Comparison of ENCODE assay signal across 21 cellular contexts in genomic region chr2:79131687-79132086, GRCh38. TPM values are rescaled to one million over a fixed set of nuclear protein-coding genes. Genes with fewer than 3 reads are reported as not detected.
A peak's percentile ranks its signal among the peaks of the same experiment; 100 is the strongest.
DNase-seq lines count a peak whose midpoint lies in the region; TF ChIP-seq lines count a peak whose summit lies in the region.
"Had no signal": no experiment of that assay in that cellular context is flagged by ENCODE, and none has a peak within 500 bp of the region (broad histone marks: within the 10 kb centered on the region; RNA-seq: fewer than 3 reads in every experiment).

No MANE protein-coding gene starts in this region.

- TF ChIP-seq CTCF in VCaP (conservative IDR thresholded peaks at IDR 0.05) (peak; percentile 59), parathyroid adenoma (IDR thresholded peaks at IDR 0.05) (peak; percentile 31)

- H3K4me1 ChIP-seq in Karpas-422 (ENCODE audit: low read length) = no peaks in the 10 kb centered on the region
- H3K4me1 ChIP-seq in parathyroid adenoma = peaks cover 8% of the 10 kb centered on the region

- H3K9me3 ChIP-seq in Karpas-422 (ENCODE audit: low read length) (no peaks in the 10 kb centered on the region), parathyroid adenoma (ENCODE audit: control insufficient read depth, low read length) (no peaks in the 10 kb centered on the region)
- H3K9me3 ChIP-seq: BLaER1 had no signal

- H3K4me2 ChIP-seq in Karpas-422 (ENCODE audit: low read depth, low read length, poor library complexity, severe bottlenecking) (no peak overlapping the region), parathyroid adenoma (ENCODE audit: low read length) (no peak overlapping the region)
- H3K4me2 ChIP-seq: BLaER1 had no signal

- H3K9ac ChIP-seq in Karpas-422 (ENCODE audit: low read length) (no peak overlapping the region), parathyroid adenoma (no peak overlapping the region)
- H3K9ac ChIP-seq: BLaER1 had no signal

- H3K36me3 ChIP-seq in Karpas-422 (ENCODE audit: insufficient read depth, low read length) = no peaks in the 10 kb centered on the region
- H3K36me3 ChIP-seq in parathyroid adenoma (ENCODE audit: control insufficient read depth, insufficient read depth, low read length) = no peaks in the 10 kb centered on the region
- H3K36me3 ChIP-seq: BLaER1 had no signal

- no peaks in the 10 kb centered on the region for H4K20me1 ChIP-seq in Karpas-422 (ENCODE audit: insufficient read depth, low read depth, low read length)
- H4K20me1 ChIP-seq: BLaER1 had no signal

- H3K9me2 ChIP-seq in Karpas-422 (replicated peaks; ENCODE audit: insufficient read depth, low read length) = no peaks in the 10 kb centered on the region

- H3K27ac ChIP-seq in Karpas-422 (ENCODE audit: low read length) (no peak overlapping the region), VCaP (no peak overlapping the region), parathyroid adenoma (no peak overlapping the region)
- H3K27ac ChIP-seq: BLaER1 had no signal

- H3K4me3 ChIP-seq in Karpas-422 (ENCODE audit: low read length) = no peak overlapping the region
- no peak overlapping the region for H3K4me3 ChIP-seq in parathyroid adenoma (ENCODE audit: low read depth, low read length)
- H3K4me3 ChIP-seq: BLaER1 had no signal

- H3K79me2 ChIP-seq in Karpas-422 (ENCODE audit: low read length) (no peaks in the 10 kb centered on the region), parathyroid adenoma (no peaks in the 10 kb centered on the region)

- H2AFZ ChIP-seq in Karpas-422 (ENCODE audit: low read length) (no peak overlapping the region), parathyroid adenoma (peak overlapping the region; percentile 38)

- DNase-seq in DMS53 (lab: John Stamatoyannopoulos, UW) = peak; percentile 9
- no peak for DNase-seq in DMS53 treated with DMSO at 0.1 percent for 48 hours (lab: John Stamatoyannopoulos, UW; ENCODE audit: unreplicated experiment)
- DNase-seq in Karpas-422 = peak; percentile 51
- no peak for DNase-seq in cerebellum (ENCODE audit: low spot score)
- no peak for DNase-seq in activated T-cell treated with anti-CD3 and anti-CD28 coated beads, Interleukin-2, amount 50 U/mL, for 48 hours
- DNase-seq in GM03348 (ENCODE audit: low spot score) = no peak
- DNase-seq: 8988T; CD8-positive, alpha-beta T cell; DMS79 treated with DMSO at 0.1 percent for 48 hours; H7; HFFc6; KG1; NCI-H1417; NCI-H187; NCI-H345; RPMI8226; SHP77 treated with DMSO at 0.1 percent for 48 hours had no signal

- H3K27me3 ChIP-seq in Karpas-422 (ENCODE audit: low read length) = peaks cover 3% of the 10 kb centered on the region; the same call in 1 of the 2 replicates
- no peaks in the 10 kb centered on the region for H3K27me3 ChIP-seq in parathyroid adenoma (ENCODE audit: control insufficient read depth, insufficient read depth, low read length)
- H3K27me3 ChIP-seq: BLaER1 had no signal

RNA-seq across cellular contexts. Expression of gene REG1A, which starts 11.4 kb away (rescaled TPM):
- not detected in 2 replicates for total RNA-seq in Karpas-422 (2014; rRNA removed; shearing (Covaris generic); ENCODE audit: low replicate concordance)
- 0.54 TPM for total RNA-seq in cerebellum
- total RNA-seq: CD8-positive, alpha-beta T cell; HFFc6; M059J had no signal

RNA-seq across cellular contexts. Expression of gene REG3A, which starts 27.9 kb away (rescaled TPM):
- not detected in 2 replicates for total RNA-seq in Karpas-422 (2014; rRNA removed; shearing (Covaris generic); ENCODE audit: low replicate concordance)
- total RNA-seq in cerebellum = 0.45 TPM
- total RNA-seq: CD8-positive, alpha-beta T cell; H7; HFFc6; M059J had no signal

RNA-seq across cellular contexts. Expression of gene REG1B, which starts 43.9 kb away (rescaled TPM):
- not detected in 2 replicates for total RNA-seq in Karpas-422 (2014; rRNA removed; shearing (Covaris generic); ENCODE audit: low replicate concordance)
- not detected for total RNA-seq in cerebellum
- total RNA-seq: CD8-positive, alpha-beta T cell; H7; HFFc6; M059J had no signal

Comparison
In these comparisons a context has a peak if more than half of its experiments do, and no peak if none do; other contexts are left out.
1. DNase-seq: peak in DMS53 (single experiment) and Karpas-422 (single experiment); none in DMS53 treated with DMSO at 0.1 percent for 48 hours (single experiment), cerebellum (single experiment), activated T-cell treated with anti-CD3 and anti-CD28 coated beads, Interleukin-2, amount 50 U/mL, for 48 hours (0 of 2) and GM03348 (single experiment).